In genomic region chr4:100630341-100630740, GRCh38 we compare ENCODE assay signal across 7 cellular contexts.
"Had no signal": no experiment of that assay in that cellular context is flagged by ENCODE, and none has a peak within 500 bp of the region (broad histone marks: within the 10 kb centered on the region; RNA-seq: fewer than 3 reads in every experiment).

No MANE protein-coding gene starts in this region.

- ATAC-seq: GM12878 had no signal

- DNase-seq: GDM1, GF-D8 had no signal

- FAIRE-seq: G401.6, GM12878, GM12891, GM18507, GM19239 had no signal

- H3K4me3 ChIP-seq: GM12878 had no signal
